In genomic region chr5:38567306-38567705, GRCh38 we compare ENCODE assay signal across 2 cellular contexts. TPM values are rescaled to one million over a fixed set of nuclear protein-coding genes. Genes with fewer than 3 reads are reported as not detected.
"Had no signal": no experiment of that assay in that cellular context is flagged by ENCODE, and none has a peak within 500 bp of the region (broad histone marks: within the 10 kb centered on the region; RNA-seq: fewer than 3 reads in every experiment).

No MANE protein-coding gene starts in this region.

RNA-seq across cellular contexts. Expression of gene LIFR, which starts 10.9 kb away (rescaled TPM):
- polyA plus RNA-seq: immature natural killer cell; naive thymus-derived CD4-positive, alpha-beta T cell had no signal
